ENCODE assay signal across 8 cellular contexts in genomic region chr22:23895599-23896144, GRCh38. TPM values are rescaled to one million over a fixed set of nuclear protein-coding genes. Genes with fewer than 3 reads are reported as not detected.
DNase-seq lines count a peak whose midpoint lies in the region; ATAC-seq, FAIRE-seq and TF ChIP-seq lines count a peak whose summit lies in the region.

No MANE protein-coding gene starts in this region.

- peaks cover 19% of the 10 kb centered on the region for H3K4me1 Mint-ChIP-seq in activated naive CD4-positive, alpha-beta T cell treated with anti-CD3 and anti-CD28 coated beads for 36 hours (ENCODE audit: low read depth)

- intact Hi-C loops in activated naive CD4-positive, alpha-beta T cell treated with anti-CD3 and anti-CD28 coated beads for 36 hours (cut with micrococcal nuclease), result loop anchor here (1.0 to 10.0 kb wide), 2 partner anchors 108 to 529 kb away; partner anchors contain the start of gene ADORA2A
- intact Hi-C loops in GM12878 (cut with micrococcal nuclease; ENCODE audit: unreplicated experiment) (no loop called here), lower lobe of right lung (cut with DNase I) (no loop called here), transverse colon (cut with DNase I; ENCODE audit: low total_unique reads) (no loop called here)

- no peak for FAIRE-seq in GM12878 (lab: Jason Lieb, UNC)

- ATAC-seq in GM12878, result no peak
- ATAC-seq in lower lobe of right lung, result no peak
- ATAC-seq in GM18505 (IDR thresholded peaks at IDR 0.05; ENCODE audit: unreplicated experiment), result no peak
- ATAC-seq in GM21529 (IDR thresholded peaks at IDR 0.05; ENCODE audit: unreplicated experiment), result no peak

- H3K4me1 ChIP-seq in GM12878 (ENCODE audit: control insufficient read depth, insufficient read depth, low read length) (peaks cover 12% of the 10 kb centered on the region), lower lobe of right lung (peaks cover 19% of the 10 kb centered on the region), transverse colon (peaks cover 4 to 27% (median 20%) of the 10 kb centered on the region in 4 donors)

- TF ChIP-seq CTCF in GM12878 (IDR thresholded peaks at IDR 0.05 in 2 of 3, conservative IDR thresholded peaks at IDR 0.05 in 1 of 3; ENCODE audit: control insufficient read depth in 2 of 3, extremely low read depth in 1 of 3, insufficient read depth in 1 of 3, low read depth in 3 of 3, low read length in 3 of 3) (no peak; a peak in 1 of 6 replicates), lower lobe of right lung (IDR thresholded peaks at IDR 0.05) (no peak), transverse colon (IDR thresholded peaks at IDR 0.05) (no peak)

- H3K9me3 Mint-ChIP-seq in activated naive CD4-positive, alpha-beta T cell treated with anti-CD3 and anti-CD28 coated beads for 36 hours, result no peaks in the 10 kb centered on the region

- peak overlapping the region; percentile 95 for H3K4me3 Mint-ChIP-seq in activated naive CD4-positive, alpha-beta T cell treated with anti-CD3 and anti-CD28 coated beads for 36 hours

- POLR2A ChIA-PET in GM12878 (lab: Charles Lee), result interaction anchor here (2.0 kb wide), 1 partner anchor 17 kb away, joined by 11 read pairs; no protein-coding TSS in a partner anchor

- H3K27ac ChIP-seq in GM12878 (ENCODE audit: control insufficient read depth, insufficient read depth) (peak overlapping the region; percentile 92), lower lobe of right lung (peak overlapping the region; percentile 96), transverse colon (peak overlapping the region; percentile 92 to 97 (median 96))

- peak overlapping the region; percentile 89 for H3K9ac ChIP-seq in GM12878 (ENCODE audit: control insufficient read depth, insufficient read depth, low read length)

- peak overlapping the region; percentile 86 for H3K27ac Mint-ChIP-seq in activated naive CD4-positive, alpha-beta T cell treated with anti-CD3 and anti-CD28 coated beads for 36 hours

- no TSS peak for BruUV-seq in GM12878 (replicated peaks; lab: Mats Ljungman, UMichigan)

- no peaks in the 10 kb centered on the region for H3K27me3 ChIP-seq in GM12878 (replicated peaks in 1 of 2; ENCODE audit: control insufficient read depth in 2 of 2, insufficient read depth in 2 of 2, low read length in 1 of 2)
- H3K27me3 ChIP-seq in lower lobe of right lung (ENCODE audit: low read depth), result no peaks in the 10 kb centered on the region
- no peaks in the 10 kb centered on the region for H3K27me3 ChIP-seq in transverse colon

- RAD21 ChIA-PET in GM12878 (lab: Charles Lee; ENCODE audit: unreplicated experiment), result interaction anchor here (0.9 kb wide), 1 partner anchor 38 kb away, joined by 4 read pairs; the partner anchor contains the start of gene SLC2A11

- H3K9me3 ChIP-seq in GM12878 (replicated peaks; ENCODE audit: control insufficient read depth, insufficient read depth, low read length) (no peaks in the 10 kb centered on the region), lower lobe of right lung (no peaks in the 10 kb centered on the region), transverse colon (no peaks in the 10 kb centered on the region)

- TF ChIP-seq EP300 in GM12878 (IDR thresholded peaks at IDR 0.05; ENCODE audit: borderline replicate concordance in 1 of 2, control insufficient read depth in 1 of 2, low read depth in 2 of 2, low read length in 2 of 2), result no peak
- TF ChIP-seq EP300 in transverse colon (IDR thresholded peaks at IDR 0.05; ENCODE audit: low read depth), result no peak

- H4K20me1 ChIP-seq in GM12878 (ENCODE audit: control insufficient read depth, insufficient read depth), result no peaks in the 10 kb centered on the region

- H3K27me3 Mint-ChIP-seq in activated naive CD4-positive, alpha-beta T cell treated with anti-CD3 and anti-CD28 coated beads for 36 hours (ENCODE audit: low read depth), result no peaks in the 10 kb centered on the region

- H3K4me2 ChIP-seq in GM12878 (ENCODE audit: control insufficient read depth, insufficient read depth), result peak overlapping the region; percentile 83

- SMC1A ChIA-PET in GM12878 (lab: Charles Lee; ENCODE audit: uncharacterized antibody, unreplicated experiment), result no interaction called here

- H3K79me2 ChIP-seq in GM12878 (ENCODE audit: control insufficient read depth, insufficient read depth, low read length), result peaks cover 34% of the 10 kb centered on the region

- H2AFZ ChIP-seq in GM12878 (ENCODE audit: control insufficient read depth, low read depth, low read length), result no peak overlapping the region

- in situ Hi-C loops in GM12878 (cut with MboI), result no loop called here
- in situ Hi-C loops in transverse colon (cut with MboI; ENCODE audit: low pct_ligation_motif_present in 1 of 4, low pct_unique_long_range_greater_than_20kb in 1 of 4, low sequenced_read_pairs in 3 of 4), result no loop called here

- WGBS in GM12878 (ENCODE audit: insufficient coverage, insufficient replicate concordance, low lambda C conversion rate, missing lambda C conversion rate), result 29% methylated on average over 15 of the region's 16 CpGs
- WGBS in transverse colon (ENCODE audit: low coverage in 1 of 2), 2 donors, result 60% methylated on average over 11 of the region's 16 CpGs; no CpG with 5 or more reads in 1 of the 2 donors

- TF ChIP-seq RAD21 in GM12878 (IDR thresholded peaks at IDR 0.05; ENCODE audit: insufficient read depth, low read depth, low read length), result no peak

- CTCF ChIA-PET in activated naive CD4-positive, alpha-beta T cell treated with anti-CD3 and anti-CD28 coated beads for 36 hours (lab: Charles Lee), result no interaction called here
- CTCF ChIA-PET in GM12878 (lab: Yijun Ruan, JAX), result no interaction called here

- DNase-seq in activated naive CD4-positive, alpha-beta T cell treated with anti-CD3 and anti-CD28 coated beads for 36 hours, result no peak
- no peak for DNase-seq in activated naive CD4-positive, alpha-beta T cell (lab: John Stamatoyannopoulos, UW)
- DNase-seq in GM12878 (ENCODE audit: low read depth, low spot score) (no peak), lower lobe of right lung (no peak), transverse colon (no peak)
- DNase-seq in NK-92 treated with Interleukin-12 subunit alpha and Interleukin-12 subunit beta, amount 100 ng/mL, for 24 hours (lab: John Stamatoyannopoulos, UW), result no peak

- H3K4me3 ChIP-seq in GM12878 (peak overlapping the region; percentile 98), lower lobe of right lung (peak overlapping the region; percentile 81), transverse colon (peak overlapping the region in 3 of 4 donors; percentile 53 to 78 (median 64))

- TF ChIP-seq POLR2A in GM12878 (IDR thresholded peaks at IDR 0.05; ENCODE audit: low read depth, low read length), result peak; percentile 13
- no peak for TF ChIP-seq POLR2A in transverse colon (IDR thresholded peaks at IDR 0.05)
- no peak for TF ChIP-seq POLR2A in GM18505 (IDR thresholded peaks at IDR 0.05; ENCODE audit: borderline replicate concordance, extremely low read depth, insufficient read depth, insufficient read length)

- H3K36me3 ChIP-seq in GM12878 (ENCODE audit: control insufficient read depth in 2 of 2, insufficient read depth in 2 of 2, low read length in 1 of 2) (peaks cover 12 to 23% of the 10 kb centered on the region in 2 experiments), lower lobe of right lung (peaks cover 19% of the 10 kb centered on the region), transverse colon (peaks cover 0 to 11% (median 0%) of the 10 kb centered on the region in 4 donors)

- peaks cover 38% of the 10 kb centered on the region for H3K36me3 Mint-ChIP-seq in activated naive CD4-positive, alpha-beta T cell treated with anti-CD3 and anti-CD28 coated beads for 36 hours (ENCODE audit: low read depth)

RNA-seq across cellular contexts. Expression of gene MIF, which starts 1.5 kb away (rescaled TPM):
- 1,000 to 10,000 TPM; 1,489 to 1,512 TPM for total RNA-seq in activated naive CD4-positive, alpha-beta T cell treated with anti-CD3 and anti-CD28 coated beads for 36 hours
- 53.3 and 56.6 TPM in 2 replicates for total RNA-seq in GM12878 (2013; cell fraction: nucleolus; rRNA removed)
- total RNA-seq in GM12878 (2014; rRNA removed) (737 and 939 TPM in 2 replicates), GM12878 (2014; rRNA removed; fragmentation: Illumina TruSeq; extraction: Trizol) (183 and 215 TPM in 2 replicates), GM12878 (2021) (1,146 and 1,222 TPM in 2 replicates), lower lobe of right lung (231 TPM), transverse colon (100 to 1,000 TPM; 123 to 210 (median 139) TPM)
- 548 TPM for polyA plus RNA-seq in GM12878 (2011; ENCODE audit: low read depth)
- polyA plus RNA-seq in GM12878 (2011; rRNA removed) (233 and 593 TPM in 2 replicates), GM12878 (2014; fragmentation: Illumina TruSeq; extraction: Trizol) (5.2 and 37.7 TPM in 2 replicates), GM12878 (2014; fragmentation: Nextera tagmentation; extraction: Ambion mirVana) (100 to 1,000 TPM; 188 to 220 TPM), GM12878 (2014; rRNA removed) (1,025 and 1,355 TPM in 2 replicates), GM12878 (2016; fragmentation: Nextera tagmentation; extraction: Ambion mirVana) (1,000 to 10,000 TPM; 2,816 to 2,972 TPM)
- 608 and 1,158 TPM in 2 replicates for polyA plus RNA-seq in GM12878 (2011; cell fraction: cytosol; rRNA removed)
- 459 and 729 TPM in 2 replicates for polyA plus RNA-seq in GM12878 (2011; cell fraction: nucleus; rRNA removed)
- polyA plus RNA-seq in GM12878 (2012), result 1,086 and 1,453 TPM in 2 replicates
- 52.9 and 161 TPM in 2 replicates for polyA minus RNA-seq in GM12878 (2011; rRNA and poly(A)+ RNA removed)
- 306 and 426 TPM in 2 replicates for polyA minus RNA-seq in GM12878 (2011; cell fraction: cytosol; rRNA and poly(A)+ RNA removed)
- polyA minus RNA-seq in GM12878 (2011; cell fraction: nucleus; rRNA and poly(A)+ RNA removed), result 107 and 133 TPM in 2 replicates

RNA-seq across cellular contexts. Expression of gene SLC2A11, which starts 38.0 kb away (rescaled TPM):
- 1 to 10 TPM; 6.1 to 7.5 TPM for total RNA-seq in activated naive CD4-positive, alpha-beta T cell treated with anti-CD3 and anti-CD28 coated beads for 36 hours
- total RNA-seq in GM12878 (2013; cell fraction: nucleolus; rRNA removed), result 25.2 and 25.7 TPM in 2 replicates
- total RNA-seq in GM12878 (2014; rRNA removed) (10.5 and 13.0 TPM in 2 replicates), GM12878 (2014; rRNA removed; fragmentation: Illumina TruSeq; extraction: Trizol) (8.1 and 8.9 TPM in 2 replicates), GM12878 (2021) (12.2 and 15.7 TPM in 2 replicates), lower lobe of right lung (12.7 TPM), transverse colon (10 to 100 TPM in 3 of 4 donors, 1 to 10 TPM in 1; 6.0 to 27.4 (median 13.2) TPM)
- 9.2 TPM for polyA plus RNA-seq in GM12878 (2011; ENCODE audit: low read depth)
- polyA plus RNA-seq in GM12878 (2011; rRNA removed) (7.5 and 8.4 TPM in 2 replicates), GM12878 (2014; fragmentation: Illumina TruSeq; extraction: Trizol) (8.6 and 13.3 TPM in 2 replicates), GM12878 (2014; fragmentation: Nextera tagmentation; extraction: Ambion mirVana) (1 to 10 TPM in 1 of 2 experiments, under 1 TPM in 1; 0.98 to 2.9 TPM), GM12878 (2014; rRNA removed) (17.7 and 18.3 TPM in 2 replicates), GM12878 (2016; fragmentation: Nextera tagmentation; extraction: Ambion mirVana) (1 to 10 TPM; 8.0 TPM)
- 7.6 and 11.5 TPM in 2 replicates for polyA plus RNA-seq in GM12878 (2011; cell fraction: cytosol; rRNA removed)
- 16.6 and 19.3 TPM in 2 replicates for polyA plus RNA-seq in GM12878 (2011; cell fraction: nucleus; rRNA removed)
- 12.9 and 18.4 TPM in 2 replicates for polyA plus RNA-seq in GM12878 (2012)
- 8.2 and 11.6 TPM in 2 replicates for polyA minus RNA-seq in GM12878 (2011; rRNA and poly(A)+ RNA removed)
- 3.5 and 6.1 TPM in 2 replicates for polyA minus RNA-seq in GM12878 (2011; cell fraction: cytosol; rRNA and poly(A)+ RNA removed)
- polyA minus RNA-seq in GM12878 (2011; cell fraction: nucleus; rRNA and poly(A)+ RNA removed), result 7.7 and 10.9 TPM in 2 replicates

RNA-seq across cellular contexts. Expression of gene DERL3, which starts 56.9 kb away (rescaled TPM):
- 1 to 10 TPM; 7.3 to 7.5 TPM for total RNA-seq in activated naive CD4-positive, alpha-beta T cell treated with anti-CD3 and anti-CD28 coated beads for 36 hours
- 10.6 and 12.5 TPM in 2 replicates for total RNA-seq in GM12878 (2013; cell fraction: nucleolus; rRNA removed)
- total RNA-seq in GM12878 (2014; rRNA removed) (14.6 and 21.0 TPM in 2 replicates), GM12878 (2014; rRNA removed; fragmentation: Illumina TruSeq; extraction: Trizol) (8.7 and 9.4 TPM in 2 replicates), GM12878 (2021) (17.4 and 19.4 TPM in 2 replicates), lower lobe of right lung (5.8 TPM), transverse colon (10 to 100 TPM in 1 of 4 donors, 1 to 10 TPM in 3; 1.9 to 20.0 (median 3.1) TPM)
- 9.4 TPM for polyA plus RNA-seq in GM12878 (2011; ENCODE audit: low read depth)
- polyA plus RNA-seq in GM12878 (2011; rRNA removed) (2.1 and 5.2 TPM in 2 replicates), GM12878 (2014; fragmentation: Illumina TruSeq; extraction: Trizol) (2.3 and 7.4 TPM in 2 replicates), GM12878 (2014; fragmentation: Nextera tagmentation; extraction: Ambion mirVana) (1 to 10 TPM; 4.1 to 6.4 TPM), GM12878 (2014; rRNA removed) (28.1 and 29.7 TPM in 2 replicates), GM12878 (2016; fragmentation: Nextera tagmentation; extraction: Ambion mirVana) (10 to 100 TPM; 49.1 to 52.4 TPM)
- 10.4 and 15.5 TPM in 2 replicates for polyA plus RNA-seq in GM12878 (2011; cell fraction: cytosol; rRNA removed)
- polyA plus RNA-seq in GM12878 (2011; cell fraction: nucleus; rRNA removed), result 29.8 and 30.3 TPM in 2 replicates
- polyA plus RNA-seq in GM12878 (2012), result 18.0 and 23.9 TPM in 2 replicates
- 1.8 and 4.4 TPM in 2 replicates for polyA minus RNA-seq in GM12878 (2011; rRNA and poly(A)+ RNA removed)
- 1.1 and 1.6 TPM in 2 replicates for polyA minus RNA-seq in GM12878 (2011; cell fraction: cytosol; rRNA and poly(A)+ RNA removed)
- 3.3 and 4.9 TPM in 2 replicates for polyA minus RNA-seq in GM12878 (2011; cell fraction: nucleus; rRNA and poly(A)+ RNA removed)
